ENCODE assay signal across 8 cellular contexts in genomic region chrX:49043220-49043986, GRCh38. TPM values are rescaled to one million over a fixed set of nuclear protein-coding genes. Genes with fewer than 3 reads are reported as not detected.
DNase-seq lines count a peak whose midpoint lies in the region; ATAC-seq and TF ChIP-seq lines count a peak whose summit lies in the region.

Gene TFE3 (minus strand): TSS chrX:49043357. CDS start chrX:49043226, 131 bp downstream.

- peaks cover 41% of the 10 kb centered on the region for H3K4me1 Mint-ChIP-seq in nephron progenitor cell
- peaks cover 43% of the 10 kb centered on the region for H3K4me1 Mint-ChIP-seq in stimulated activated naive CD8-positive, alpha-beta T cell treated with anti-CD3 and anti-CD28 coated beads, Interleukin-15, amount 100 ng/mL, for 72 hours

- peaks cover 3% of the 10 kb centered on the region for H3K27me3 Mint-ChIP-seq in nephron progenitor cell (ENCODE audit: low read depth, poor library complexity)
- no peaks in the 10 kb centered on the region for H3K27me3 Mint-ChIP-seq in stimulated activated naive CD8-positive, alpha-beta T cell treated with anti-CD3 and anti-CD28 coated beads, Interleukin-15, amount 100 ng/mL, for 72 hours

- peak within 1 kb of the TSS; percentile 91 for H3K9ac ChIP-seq in MM.1S (ENCODE audit: low read length)

- H3K4me1 ChIP-seq in MM.1S (ENCODE audit: low read length), result peaks cover 15% of the 10 kb centered on the region

- H3K36me3 ChIP-seq in MM.1S (replicated peaks; ENCODE audit: insufficient read depth, low read length), result no peaks in the 10 kb centered on the region

- H3F3A ChIP-seq in MM.1S (ENCODE audit: insufficient read depth, low read length), result peaks cover 7% of the 10 kb centered on the region; the same call in 1 of the 2 replicates

- H3K4me2 ChIP-seq in MM.1S (ENCODE audit: low read depth, low read length), result peak within 1 kb of the TSS; percentile 90

- H3K27me3 ChIP-seq in MM.1S (replicated peaks; ENCODE audit: insufficient read depth, low read length), result no peaks in the 10 kb centered on the region

- H3K36me3 Mint-ChIP-seq in nephron progenitor cell (ENCODE audit: low read depth), result peaks cover 6% of the 10 kb centered on the region

- H2AFZ ChIP-seq in MM.1S (ENCODE audit: low read length), result peak within 1 kb of the TSS; percentile 91

- peaks cover 21% of the 10 kb centered on the region for H3K79me2 ChIP-seq in MM.1S (ENCODE audit: low read length)

- TF ChIP-seq CTCF in MM.1S (IDR thresholded peaks at IDR 0.05; ENCODE audit: low read length) (peak; percentile 54), fibroblast of the aortic adventitia (IDR thresholded peaks at IDR 0.05; ENCODE audit: insufficient read depth, low read length) (peak; percentile 53), nephron progenitor cell (IDR thresholded peaks at IDR 0.05) (peak; percentile 48)

- in situ Hi-C loops in G401 (cut with HindIII; ENCODE audit: low sequenced_read_pairs), result no loop called here

- no peaks in the 10 kb centered on the region for H4K20me1 ChIP-seq in MM.1S (ENCODE audit: insufficient read depth, low read length)

- H3K4me3 ChIP-seq in MM.1S (ENCODE audit: low read length) (peak within 1 kb of the TSS; percentile 73), fibroblast of the aortic adventitia (ENCODE audit: low read depth, low read length) (peak within 1 kb of the TSS; percentile 69)

- H3K9me2 ChIP-seq in MM.1S (replicated peaks; ENCODE audit: insufficient read depth, low read length), result no peaks in the 10 kb centered on the region

- peak within 1 kb of the TSS; percentile 93 for H3K4me3 Mint-ChIP-seq in nephron progenitor cell
- peak within 1 kb of the TSS; percentile 92 to 94 for H3K4me3 Mint-ChIP-seq in stimulated activated naive CD8-positive, alpha-beta T cell treated with anti-CD3 and anti-CD28 coated beads, Interleukin-15, amount 100 ng/mL, for 72 hours

- DNase-seq in G401 (ENCODE audit: low spot score) (peak; percentile 99), HCEC 1CT (peak; percentile 94), MM.1S (peak; percentile 97), SIG-M5 (lab: John Stamatoyannopoulos, UW) (peak; percentile 87), activated gamma-delta T cell (lab: John Stamatoyannopoulos, UW) (peak; percentile 86), fibroblast of the aortic adventitia (ENCODE audit: low read depth) (peak; percentile 99), nephron progenitor cell (peak; percentile 95)
- peak; percentile 92 to 97 for DNase-seq in stimulated activated naive CD8-positive, alpha-beta T cell treated with anti-CD3 and anti-CD28 coated beads, Interleukin-15, amount 100 ng/mL, for 72 hours

- peak within 1 kb of the TSS; percentile 98 for H3K27ac Mint-ChIP-seq in nephron progenitor cell
- peak within 1 kb of the TSS; percentile 95 to 98 for H3K27ac Mint-ChIP-seq in stimulated activated naive CD8-positive, alpha-beta T cell treated with anti-CD3 and anti-CD28 coated beads, Interleukin-15, amount 100 ng/mL, for 72 hours

- ATAC-seq in stimulated activated naive CD8-positive, alpha-beta T cell treated with anti-CD3 and anti-CD28 coated beads, Interleukin-15, amount 100 ng/mL, for 72 hours, result peak; percentile 93

- H3K9me3 Mint-ChIP-seq in nephron progenitor cell, result peaks cover 41% of the 10 kb centered on the region
- H3K9me3 Mint-ChIP-seq in stimulated activated naive CD8-positive, alpha-beta T cell treated with anti-CD3 and anti-CD28 coated beads, Interleukin-15, amount 100 ng/mL, for 72 hours, result no peaks in the 10 kb centered on the region

- H3K27ac ChIP-seq in MM.1S (ENCODE audit: low read length), result peak within 1 kb of the TSS; percentile 68

- no peaks in the 10 kb centered on the region for H3K9me3 ChIP-seq in MM.1S (replicated peaks; ENCODE audit: insufficient read depth, low read length)

RNA-seq across cellular contexts. Expression of gene TFE3, which starts in this region (rescaled TPM):
- total RNA-seq in G401 (2014; rRNA removed; shearing (Covaris generic)), result 27.3 and 50.0 TPM in 2 replicates
- 18.9 and 50.5 TPM in 2 replicates for total RNA-seq in fibroblast of the aortic adventitia (ENCODE audit: low replicate concordance)

Comparison
In these comparisons a context has a peak if more than half of its experiments do, and no peak if none do; other contexts are left out.
1. Peak in every context shown above with its lines: DNase-seq, ATAC-seq, H3K4me3 ChIP-seq and H3K27ac ChIP-seq.